13 cellular contexts compared by ENCODE assay signal in the genomic region with DNA sequence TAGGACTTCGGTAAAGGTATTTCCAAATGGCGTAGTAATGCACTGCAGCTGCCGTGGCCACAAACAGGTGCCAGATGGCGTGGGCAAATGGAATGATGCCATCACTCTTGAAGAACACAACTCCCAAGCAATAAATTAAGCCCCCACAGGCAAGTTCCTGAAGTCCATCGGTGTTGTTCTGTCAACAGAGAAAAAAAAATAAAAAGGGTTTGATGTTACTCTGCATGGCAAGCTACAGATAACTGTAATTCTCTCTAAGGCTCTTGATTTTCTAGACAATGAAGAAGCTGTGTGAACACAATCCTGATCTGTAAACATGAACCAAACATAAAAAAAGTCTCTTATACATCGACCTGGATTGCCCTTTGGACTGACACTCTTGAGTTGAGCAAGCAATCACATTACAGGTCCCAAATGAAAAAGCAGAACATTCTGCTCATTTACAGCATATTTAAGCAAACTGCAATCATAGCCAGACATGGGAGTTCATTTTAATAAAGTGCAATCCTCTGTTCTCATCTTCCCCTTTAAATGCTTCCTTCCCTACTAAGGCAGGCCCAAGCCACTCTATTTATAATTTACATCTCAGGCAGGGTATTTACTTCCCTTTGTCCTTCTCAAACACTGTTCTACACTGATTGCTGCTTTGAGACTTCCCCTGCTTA. TPM values are rescaled to one million over a fixed set of nuclear protein-coding genes. Genes with fewer than 3 reads are reported as not detected.
A peak's percentile ranks its signal among the peaks of the same experiment; 100 is the strongest.
DNase-seq lines count a peak whose midpoint lies in the region; ATAC-seq and TF ChIP-seq lines count a peak whose summit lies in the region.
"Had no signal": no experiment of that assay in that cellular context is flagged by ENCODE, and none has a peak within 500 bp of the region (broad histone marks: within the 10 kb centered on the region; RNA-seq: fewer than 3 reads in every experiment).

No MANE protein-coding gene starts in this region.

- intact Hi-C loops in left ventricle myocardium superior (cut with micrococcal nuclease): no loop called here
- intact Hi-C loops in stomach (cut with DNase I; ENCODE audit: low total_unique reads): no loop called here

- TF ChIP-seq CTCF in stomach (IDR thresholded peaks at IDR 0.05): no peak

- 66 to 78% (median 69%) methylated on average over 6 of the region's 6 CpGs for WGBS in stomach, 5 donors

- DNase-seq in DMS53 (lab: John Stamatoyannopoulos, UW) (peak; percentile 70), NOMO-1 treated with dmso at 0.1 percent for 144 hours (lab: John Stamatoyannopoulos, UW; ENCODE audit: unreplicated experiment) (peak; percentile 65), left ventricle myocardium superior (no peak), skeletal muscle cell (ENCODE audit: low read depth) (peak; percentile 49), epidermal melanocyte (ENCODE audit: insufficient read length, low spot score) (no peak), stomach (no peak), NCI-H1105 treated with DMSO at 0.1 percent for 48 hours (lab: John Stamatoyannopoulos, UW) (no peak)
- DNase-seq: CD8-positive, alpha-beta memory T cell; NCI-H146; OCI-M1; stimulated activated CD4-positive, alpha-beta T cell treated with anti-CD3 and anti-CD28 coated beads, Interleukin-12 subunit alpha, Interleukin-12 subunit beta, amount 100 ng/mL, for 4 hours had no signal

- H3K27ac ChIP-seq in stomach: no peak overlapping the region

- H3K4me3 ChIP-seq in skeletal muscle cell (ENCODE audit: low read depth, low read length): no peak overlapping the region
- no peak overlapping the region for H3K4me3 ChIP-seq in stomach
- H3K4me3 ChIP-seq: GM23338 had no signal

- H3K4me1 ChIP-seq in stomach: no peaks in the 10 kb centered on the region

- no peaks in the 10 kb centered on the region for H3K9me3 ChIP-seq in stomach

- no peak for TF ChIP-seq POLR2A in stomach (IDR thresholded peaks at IDR 0.05)

- ATAC-seq in left ventricle myocardium superior (peak; percentile 65), HG02678 (IDR thresholded peaks at IDR 0.05; ENCODE audit: unreplicated experiment) (no peak)
- ATAC-seq: GM23338 had no signal

- TF ChIP-seq EP300 in stomach (IDR thresholded peaks at IDR 0.05): no peak

- no peaks in the 10 kb centered on the region for H3K27me3 ChIP-seq in stomach

- peaks cover 0 to 37% (median 23%) of the 10 kb centered on the region in 4 donors for H3K36me3 ChIP-seq in stomach

RNA-seq across cellular contexts. Expression of a gene that starts 27.1 kb away (rescaled TPM):
- 17.0 TPM for total RNA-seq in left ventricle myocardium superior
- 10 to 100 TPM in 4 of 5 donors, 1 to 10 TPM in 1; 3.1 to 65.3 (median 11.9) TPM for total RNA-seq in stomach
- 10 to 100 TPM in 2 of 3 donors, 1 to 10 TPM in 1; 4.9 to 18.8 (median 13.1) TPM for polyA plus RNA-seq in stomach

Comparison
In these comparisons a context has a peak if more than half of its experiments do, and no peak if none do; other contexts are left out.
1. DNase-seq: peak in DMS53 (single experiment), NOMO-1 treated with dmso at 0.1 percent for 144 hours (single experiment) and skeletal muscle cell (single experiment); none in left ventricle myocardium superior (single experiment), epidermal melanocyte (single experiment), stomach (single experiment) and NCI-H1105 treated with DMSO at 0.1 percent for 48 hours (single experiment).